ENCODE assay signal across 7 cellular contexts in the genomic region with DNA sequence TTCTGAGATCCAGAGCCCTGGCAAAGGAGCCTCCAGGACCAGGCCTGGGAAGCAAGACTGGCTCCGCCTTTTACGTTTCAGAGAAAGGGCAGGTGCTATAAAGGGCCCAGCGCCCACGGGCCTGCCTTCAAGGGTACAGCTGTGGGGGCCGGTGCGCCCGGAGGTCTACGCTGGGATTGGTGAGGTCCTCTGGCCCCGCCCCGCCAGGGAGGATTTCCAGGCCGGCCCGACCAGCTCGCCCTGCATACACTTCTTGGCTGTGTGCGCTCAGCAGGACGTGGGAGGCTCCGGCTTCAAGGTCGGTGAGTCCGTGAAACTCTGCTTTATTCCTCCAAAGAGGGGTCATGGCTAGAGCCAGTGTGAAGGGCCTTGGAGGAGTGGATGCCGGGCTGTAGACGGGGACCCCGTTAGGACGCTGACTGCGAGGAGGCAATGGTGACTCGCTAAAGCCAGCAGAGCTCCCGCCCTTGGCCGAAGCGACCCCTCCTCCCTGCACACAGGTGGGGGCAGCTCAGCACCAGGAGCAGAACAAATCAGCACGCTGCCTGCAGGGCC. TPM values are rescaled to one million over a fixed set of nuclear protein-coding genes. Genes with fewer than 3 reads are reported as not detected.
DNase-seq lines count a peak whose midpoint lies in the region; ATAC-seq and TF ChIP-seq lines count a peak whose summit lies in the region.

A gene (plus strand): TSS at position 243 of the 555 bp plus-strand sequence. CDS start 17,811 bp downstream, outside the sequence.

- H3K4me1 Mint-ChIP-seq in endodermal cell: peaks cover 19% of the 10 kb centered on the region

- TF ChIP-seq CTCF in endodermal cell (conservative IDR thresholded peaks at IDR 0.05): no peak
- no peak for TF ChIP-seq CTCF in liver (IDR thresholded peaks at IDR 0.05; ENCODE audit: low read depth, low read length, missing input control)
- TF ChIP-seq CTCF in thoracic aorta (IDR thresholded peaks at IDR 0.05): no peak

- no peak for TF ChIP-seq RAD21 in liver (IDR thresholded peaks at IDR 0.05)

- ATAC-seq in thoracic aorta (ENCODE audit: insufficient number of reproducible peaks, low FRiP score, low read depth) (peak; percentile 64), GM21367 (IDR thresholded peaks at IDR 0.05; ENCODE audit: unreplicated experiment) (no peak)

- no peak within 1 kb of the TSS for H3K27ac ChIP-seq in endodermal cell (ENCODE audit: low read depth, low read length)
- H3K27ac ChIP-seq in liver (ENCODE audit: low read depth in 1 of 2, low read length in 2 of 2): peak within 1 kb of the TSS in 1 of 2 donors; percentile 11
- peak within 1 kb of the TSS; percentile 95 to 96 for H3K27ac ChIP-seq in thoracic aorta

- DNase-seq in NCI-H2227 treated with DMSO at 0.1 percent for 48 hours (lab: John Stamatoyannopoulos, UW): peak; percentile 65
- DNase-seq in endodermal cell: peak; percentile 97
- peak; percentile 38 for DNase-seq in thoracic aorta (ENCODE audit: low spot score)
- no peak for DNase-seq in activated CD8-positive, alpha-beta memory T cell treated with anti-CD3 and anti-CD28 coated beads, Interleukin-2, amount 50 U/mL, for 48 hours
- no peak for DNase-seq in NCI-H748 treated with DMSO at 0.1 percent for 48 hours (lab: John Stamatoyannopoulos, UW)

- H3K9me3 ChIP-seq in endodermal cell (ENCODE audit: control insufficient read depth, low read length) (no peaks in the 10 kb centered on the region), liver (ENCODE audit: control insufficient read depth in 4 of 4, low read length in 3 of 4) (no peaks in the 10 kb centered on the region), thoracic aorta (no peaks in the 10 kb centered on the region)

- peak within 1 kb of the TSS; percentile 19 for H3K9ac ChIP-seq in endodermal cell (ENCODE audit: extremely low read depth, low read length, poor library complexity, severe bottlenecking)
- H3K9ac ChIP-seq in liver (ENCODE audit: low read depth in 1 of 2, low read length in 2 of 2): no peak within 1 kb of the TSS

- peak within 1 kb of the TSS; percentile 94 for H3K27ac Mint-ChIP-seq in endodermal cell

- H3K36me3 Mint-ChIP-seq in endodermal cell (ENCODE audit: low read depth): no peaks in the 10 kb centered on the region

- H3K4me3 Mint-ChIP-seq in endodermal cell: peak within 1 kb of the TSS; percentile 78

- no peaks in the 10 kb centered on the region for H3K9me3 Mint-ChIP-seq in endodermal cell

- H3K36me3 ChIP-seq in endodermal cell (ENCODE audit: control insufficient read depth, insufficient read depth, low read length): no peaks in the 10 kb centered on the region
- no peaks in the 10 kb centered on the region for H3K36me3 ChIP-seq in liver (ENCODE audit: control insufficient read depth in 4 of 4, insufficient read depth in 3 of 4, low read depth in 1 of 4, low read length in 3 of 4)
- H3K36me3 ChIP-seq in thoracic aorta: no peaks in the 10 kb centered on the region

- H3K4me3 ChIP-seq in endodermal cell (ENCODE audit: low read length): peak within 1 kb of the TSS; percentile 79
- peak within 1 kb of the TSS in 2 of 3 donors; percentile 7 to 23 for H3K4me3 ChIP-seq in liver (ENCODE audit: low read depth in 1 of 3, low read length in 3 of 3)
- peak within 1 kb of the TSS; percentile 68 for H3K4me3 ChIP-seq in thoracic aorta

- H3K27me3 Mint-ChIP-seq in endodermal cell (ENCODE audit: insufficient read depth): no peaks in the 10 kb centered on the region

- H3K27me3 ChIP-seq in endodermal cell (ENCODE audit: control insufficient read depth, insufficient read depth, low read length, poor library complexity, severe bottlenecking): no peaks in the 10 kb centered on the region
- no peaks in the 10 kb centered on the region for H3K27me3 ChIP-seq in liver (ENCODE audit: control insufficient read depth in 4 of 4, insufficient read depth in 4 of 4, low read length in 3 of 4)
- H3K27me3 ChIP-seq in thoracic aorta (replicated peaks; ENCODE audit: insufficient read depth): no peaks in the 10 kb centered on the region

- 8 to 17% methylated on average over 6 to 28 of the region's 28 CpGs for WGBS in endodermal cell (ENCODE audit: insufficient coverage in 1 of 2, insufficient read length in 1 of 2), 2 experiments
- 20% methylated on average over 28 of the region's 28 CpGs for WGBS in liver

- H3K4me1 ChIP-seq in endodermal cell (ENCODE audit: control insufficient read depth, insufficient read depth, low read length) (peaks cover 3% of the 10 kb centered on the region), liver (ENCODE audit: control insufficient read depth in 4 of 4, insufficient read depth in 4 of 4, low read length in 3 of 4) (peaks cover 0 to 8% (median 3%) of the 10 kb centered on the region in 4 donors), thoracic aorta (ENCODE audit: control insufficient read depth in 1 of 2, low read depth in 2 of 2) (peaks cover 31 to 53% of the 10 kb centered on the region in 2 donors)

TF ChIP-seq in liver, 16 proteins besides CTCF, POLR2A, EP300 and RAD21:
- TF ChIP-seq TAF1 (conservative IDR thresholded peaks at IDR 0.05) (no peak), HNF4A (conservative IDR thresholded peaks at IDR 0.05) (no peak), SP1 (IDR thresholded peaks at IDR 0.05) (no peak), NR2F2 (IDR thresholded peaks at IDR 0.05) (no peak), FOXA1 (IDR thresholded peaks at IDR 0.05) (no peak), GABPA (IDR thresholded peaks at IDR 0.05 in 1 of 2, conservative IDR thresholded peaks at IDR 0.05 in 1 of 2) (no peak), EGR1 (IDR thresholded peaks at IDR 0.05; ENCODE audit: low read depth in 2 of 2) (no peak), FOXA2 (IDR thresholded peaks at IDR 0.05) (no peak), RXRA (IDR thresholded peaks at IDR 0.05) (no peak), HNF4G (IDR thresholded peaks at IDR 0.05) (no peak)
- TF ChIP-seq, protein P1, sequence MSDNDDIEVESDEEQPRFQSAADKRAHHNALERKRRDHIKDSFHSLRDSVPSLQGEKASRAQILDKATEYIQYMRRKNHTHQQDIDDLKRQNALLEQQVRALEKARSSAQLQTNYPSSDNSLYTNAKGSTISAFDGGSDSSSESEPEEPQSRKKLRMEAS (IDR thresholded peaks at IDR 0.05): no peak
- TF ChIP-seq, protein P2, sequence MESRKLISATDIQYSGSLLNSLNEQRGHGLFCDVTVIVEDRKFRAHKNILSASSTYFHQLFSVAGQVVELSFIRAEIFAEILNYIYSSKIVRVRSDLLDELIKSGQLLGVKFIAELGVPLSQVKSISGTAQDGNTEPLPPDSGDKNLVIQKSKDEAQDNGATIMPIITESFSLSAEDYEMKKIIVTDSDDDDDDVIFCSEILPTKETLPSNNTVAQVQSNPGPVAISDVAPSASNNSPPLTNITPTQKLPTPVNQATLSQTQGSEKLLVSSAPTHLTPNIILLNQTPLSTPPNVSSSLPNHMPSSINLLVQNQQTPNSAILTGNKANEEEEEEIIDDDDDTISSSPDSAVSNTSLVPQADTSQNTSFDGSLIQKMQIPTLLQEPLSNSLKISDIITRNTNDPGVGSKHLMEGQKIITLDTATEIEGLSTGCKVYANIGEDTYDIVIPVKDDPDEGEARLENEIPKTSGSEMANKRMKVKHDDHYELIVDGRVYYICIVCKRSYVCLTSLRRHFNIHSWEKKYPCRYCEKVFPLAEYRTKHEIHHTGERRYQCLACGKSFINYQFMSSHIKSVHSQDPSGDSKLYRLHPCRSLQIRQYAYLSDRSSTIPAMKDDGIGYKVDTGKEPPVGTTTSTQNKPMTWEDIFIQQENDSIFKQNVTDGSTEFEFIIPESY (IDR thresholded peaks at IDR 0.05): no peak
- TF ChIP-seq, protein P3, sequence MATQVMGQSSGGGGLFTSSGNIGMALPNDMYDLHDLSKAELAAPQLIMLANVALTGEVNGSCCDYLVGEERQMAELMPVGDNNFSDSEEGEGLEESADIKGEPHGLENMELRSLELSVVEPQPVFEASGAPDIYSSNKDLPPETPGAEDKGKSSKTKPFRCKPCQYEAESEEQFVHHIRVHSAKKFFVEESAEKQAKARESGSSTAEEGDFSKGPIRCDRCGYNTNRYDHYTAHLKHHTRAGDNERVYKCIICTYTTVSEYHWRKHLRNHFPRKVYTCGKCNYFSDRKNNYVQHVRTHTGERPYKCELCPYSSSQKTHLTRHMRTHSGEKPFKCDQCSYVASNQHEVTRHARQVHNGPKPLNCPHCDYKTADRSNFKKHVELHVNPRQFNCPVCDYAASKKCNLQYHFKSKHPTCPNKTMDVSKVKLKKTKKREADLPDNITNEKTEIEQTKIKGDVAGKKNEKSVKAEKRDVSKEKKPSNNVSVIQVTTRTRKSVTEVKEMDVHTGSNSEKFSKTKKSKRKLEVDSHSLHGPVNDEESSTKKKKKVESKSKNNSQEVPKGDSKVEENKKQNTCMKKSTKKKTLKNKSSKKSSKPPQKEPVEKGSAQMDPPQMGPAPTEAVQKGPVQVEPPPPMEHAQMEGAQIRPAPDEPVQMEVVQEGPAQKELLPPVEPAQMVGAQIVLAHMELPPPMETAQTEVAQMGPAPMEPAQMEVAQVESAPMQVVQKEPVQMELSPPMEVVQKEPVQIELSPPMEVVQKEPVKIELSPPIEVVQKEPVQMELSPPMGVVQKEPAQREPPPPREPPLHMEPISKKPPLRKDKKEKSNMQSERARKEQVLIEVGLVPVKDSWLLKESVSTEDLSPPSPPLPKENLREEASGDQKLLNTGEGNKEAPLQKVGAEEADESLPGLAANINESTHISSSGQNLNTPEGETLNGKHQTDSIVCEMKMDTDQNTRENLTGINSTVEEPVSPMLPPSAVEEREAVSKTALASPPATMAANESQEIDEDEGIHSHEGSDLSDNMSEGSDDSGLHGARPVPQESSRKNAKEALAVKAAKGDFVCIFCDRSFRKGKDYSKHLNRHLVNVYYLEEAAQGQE (IDR thresholded peaks at IDR 0.05): no peak
- TF ChIP-seq, protein P4, sequence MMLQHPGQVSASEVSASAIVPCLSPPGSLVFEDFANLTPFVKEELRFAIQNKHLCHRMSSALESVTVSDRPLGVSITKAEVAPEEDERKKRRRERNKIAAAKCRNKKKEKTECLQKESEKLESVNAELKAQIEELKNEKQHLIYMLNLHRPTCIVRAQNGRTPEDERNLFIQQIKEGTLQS (IDR thresholded peaks at IDR 0.05): no peak
TF ChIP-seq in liver: peak in this region for 0.

RNA-seq across cellular contexts. Expression of the gene that starts here (rescaled TPM):
- total RNA-seq in endodermal cell (1 to 10 TPM; 2.1 to 2.3 TPM), liver (1 to 10 TPM in 1 of 2 donors, under 1 TPM in 1; 0.59 to 2.6 TPM), thoracic aorta (10 to 100 TPM; 16.8 to 20.6 TPM)
- polyA plus RNA-seq in endodermal cell (2013, experiment 1 of 2): 0.75 TPM
- polyA plus RNA-seq in endodermal cell (2013, experiment 2 of 2): 0.54 TPM
- polyA plus RNA-seq in liver: 1 to 10 TPM in 1 of 2 donors, under 1 TPM in 1; 0.20 to 1.1 TPM

Comparison
In these comparisons a context has a peak if more than half of its experiments do, and no peak if none do; other contexts are left out.
1. RNA of the gene that starts here (total RNA-seq): 16.8 to 20.6 TPM in thoracic aorta; 0.59 to 2.6 TPM in liver and 2.1 to 2.3 TPM in endodermal cell; every median in the first group is over 4 times any median in the second.
2. DNase-seq: peak in NCI-H2227 treated with DMSO at 0.1 percent for 48 hours (single experiment), endodermal cell (single experiment) and thoracic aorta (single experiment); none in activated CD8-positive, alpha-beta memory T cell treated with anti-CD3 and anti-CD28 coated beads, Interleukin-2, amount 50 U/mL, for 48 hours (single experiment) and NCI-H748 treated with DMSO at 0.1 percent for 48 hours (single experiment).
3. H3K4me3 ChIP-seq: peak in every context shown above with its lines; median percentile 79 in endodermal cell; 68 in thoracic aorta; 15 in liver.